1 cellular context compared by ENCODE assay signal in the genomic region with DNA sequence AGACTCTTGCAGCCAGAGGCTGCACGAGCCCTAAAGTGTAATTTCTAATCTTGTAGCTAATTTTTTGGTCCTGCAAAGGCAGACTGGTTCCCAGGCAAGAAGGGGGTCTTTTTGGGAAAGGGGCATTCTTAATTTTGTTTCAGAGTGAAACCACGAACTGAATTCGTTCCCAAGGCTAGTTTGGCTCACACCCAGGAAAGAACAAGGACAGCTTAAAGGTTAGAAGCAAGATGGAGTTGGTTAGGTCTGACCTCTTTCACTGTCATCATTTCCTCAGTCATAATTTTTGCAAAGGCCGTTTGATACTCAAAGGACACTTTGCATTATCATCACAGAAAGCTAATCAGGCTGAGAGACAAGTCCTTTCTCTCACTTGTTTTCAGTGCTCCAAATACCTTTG.
TF ChIP-seq lines count a peak whose summit lies in the region.

No MANE protein-coding gene starts in this region.

TF ChIP-seq in K562, 482 proteins besides CTCF, POLR2A, EP300 and RAD21 (continued from another document and continues in another):
- TF ChIP-seq, protein P1, sequence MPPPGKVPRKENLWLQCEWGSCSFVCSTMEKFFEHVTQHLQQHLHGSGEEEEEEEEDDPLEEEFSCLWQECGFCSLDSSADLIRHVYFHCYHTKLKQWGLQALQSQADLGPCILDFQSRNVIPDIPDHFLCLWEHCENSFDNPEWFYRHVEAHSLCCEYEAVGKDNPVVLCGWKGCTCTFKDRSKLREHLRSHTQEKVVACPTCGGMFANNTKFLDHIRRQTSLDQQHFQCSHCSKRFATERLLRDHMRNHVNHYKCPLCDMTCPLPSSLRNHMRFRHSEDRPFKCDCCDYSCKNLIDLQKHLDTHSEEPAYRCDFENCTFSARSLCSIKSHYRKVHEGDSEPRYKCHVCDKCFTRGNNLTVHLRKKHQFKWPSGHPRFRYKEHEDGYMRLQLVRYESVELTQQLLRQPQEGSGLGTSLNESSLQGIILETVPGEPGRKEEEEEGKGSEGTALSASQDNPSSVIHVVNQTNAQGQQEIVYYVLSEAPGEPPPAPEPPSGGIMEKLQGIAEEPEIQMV (tag; conservative IDR thresholded peaks at IDR 0.05; ENCODE audit: low read depth) = no peak; the same call in 1 of the 2 replicates
- TF ChIP-seq, protein P2, sequence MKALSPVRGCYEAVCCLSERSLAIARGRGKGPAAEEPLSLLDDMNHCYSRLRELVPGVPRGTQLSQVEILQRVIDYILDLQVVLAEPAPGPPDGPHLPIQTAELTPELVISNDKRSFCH (CRISPR knock-in tag; IDR thresholded peaks at IDR 0.05) = no peak
- TF ChIP-seq, protein P2 (tag; IDR thresholded peaks at IDR 0.05) = peak; percentile 73
- TF ChIP-seq NR3C1 (CRISPR knock-in tag; IDR thresholded peaks at IDR 0.05) = no peak
- no peak for TF ChIP-seq NFIC (IDR thresholded peaks at IDR 0.05)
- no peak for TF ChIP-seq MYBL2 (IDR thresholded peaks at IDR 0.05; ENCODE audit: low read depth)
- TF ChIP-seq MYBL2 (CRISPR knock-in tag; IDR thresholded peaks at IDR 0.05; ENCODE audit: borderline replicate concordance) = no peak
- TF ChIP-seq ZNF174 (CRISPR knock-in tag; IDR thresholded peaks at IDR 0.05) = no peak
- peak; percentile 81 for TF ChIP-seq DDX20 (tag; IDR thresholded peaks at IDR 0.05; ENCODE audit: low read depth)
- TF ChIP-seq, protein P3, sequence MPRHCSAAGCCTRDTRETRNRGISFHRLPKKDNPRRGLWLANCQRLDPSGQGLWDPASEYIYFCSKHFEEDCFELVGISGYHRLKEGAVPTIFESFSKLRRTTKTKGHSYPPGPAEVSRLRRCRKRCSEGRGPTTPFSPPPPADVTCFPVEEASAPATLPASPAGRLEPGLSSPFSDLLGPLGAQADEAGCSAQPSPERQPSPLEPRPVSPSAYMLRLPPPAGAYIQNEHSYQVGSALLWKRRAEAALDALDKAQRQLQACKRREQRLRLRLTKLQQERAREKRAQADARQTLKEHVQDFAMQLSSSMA (CRISPR knock-in tag; IDR thresholded peaks at IDR 0.05) = no peak
- no peak for TF ChIP-seq PCBP2 (IDR thresholded peaks at IDR 0.05; ENCODE audit: low read depth, low read length, poor library complexity, severe bottlenecking)
- TF ChIP-seq SMAD3 (CRISPR knock-in tag; conservative IDR thresholded peaks at IDR 0.05) = no peak
- no peak; the same call in 1 of the 2 replicates for TF ChIP-seq BACH1 (tag; IDR thresholded peaks at IDR 0.05)
- TF ChIP-seq ILK (tag; IDR thresholded peaks at IDR 0.05; ENCODE audit: borderline replicate concordance, low read depth) = 0 out of 2 replicates have a peak, but pooled peaks have one; percentile 63
- TF ChIP-seq GATAD2B (IDR thresholded peaks at IDR 0.05; ENCODE audit: borderline replicate concordance) = no peak
- no peak for TF ChIP-seq ZNF785 (CRISPR knock-in tag; IDR thresholded peaks at IDR 0.05)
- TF ChIP-seq FOSL1 (tag; conservative IDR thresholded peaks at IDR 0.05) = no peak
- TF ChIP-seq BDP1 (IDR thresholded peaks at IDR 0.05; ENCODE audit: insufficient read depth, insufficient read length) = no peak
- no peak for TF ChIP-seq MEF2A (IDR thresholded peaks at IDR 0.05; ENCODE audit: control insufficient read depth, low read depth, low read length)
- TF ChIP-seq ELF1 (tag; IDR thresholded peaks at IDR 0.05) = no peak
- no peak for TF ChIP-seq LCOR (CRISPR knock-in tag; IDR thresholded peaks at IDR 0.05)
- TF ChIP-seq, protein P4, sequence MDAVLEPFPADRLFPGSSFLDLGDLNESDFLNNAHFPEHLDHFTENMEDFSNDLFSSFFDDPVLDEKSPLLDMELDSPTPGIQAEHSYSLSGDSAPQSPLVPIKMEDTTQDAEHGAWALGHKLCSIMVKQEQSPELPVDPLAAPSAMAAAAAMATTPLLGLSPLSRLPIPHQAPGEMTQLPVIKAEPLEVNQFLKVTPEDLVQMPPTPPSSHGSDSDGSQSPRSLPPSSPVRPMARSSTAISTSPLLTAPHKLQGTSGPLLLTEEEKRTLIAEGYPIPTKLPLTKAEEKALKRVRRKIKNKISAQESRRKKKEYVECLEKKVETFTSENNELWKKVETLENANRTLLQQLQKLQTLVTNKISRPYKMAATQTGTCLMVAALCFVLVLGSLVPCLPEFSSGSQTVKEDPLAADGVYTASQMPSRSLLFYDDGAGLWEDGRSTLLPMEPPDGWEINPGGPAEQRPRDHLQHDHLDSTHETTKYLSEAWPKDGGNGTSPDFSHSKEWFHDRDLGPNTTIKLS (IDR thresholded peaks at IDR 0.05; ENCODE audit: borderline replicate concordance, low read depth) = no peak
- TF ChIP-seq, protein P5, sequence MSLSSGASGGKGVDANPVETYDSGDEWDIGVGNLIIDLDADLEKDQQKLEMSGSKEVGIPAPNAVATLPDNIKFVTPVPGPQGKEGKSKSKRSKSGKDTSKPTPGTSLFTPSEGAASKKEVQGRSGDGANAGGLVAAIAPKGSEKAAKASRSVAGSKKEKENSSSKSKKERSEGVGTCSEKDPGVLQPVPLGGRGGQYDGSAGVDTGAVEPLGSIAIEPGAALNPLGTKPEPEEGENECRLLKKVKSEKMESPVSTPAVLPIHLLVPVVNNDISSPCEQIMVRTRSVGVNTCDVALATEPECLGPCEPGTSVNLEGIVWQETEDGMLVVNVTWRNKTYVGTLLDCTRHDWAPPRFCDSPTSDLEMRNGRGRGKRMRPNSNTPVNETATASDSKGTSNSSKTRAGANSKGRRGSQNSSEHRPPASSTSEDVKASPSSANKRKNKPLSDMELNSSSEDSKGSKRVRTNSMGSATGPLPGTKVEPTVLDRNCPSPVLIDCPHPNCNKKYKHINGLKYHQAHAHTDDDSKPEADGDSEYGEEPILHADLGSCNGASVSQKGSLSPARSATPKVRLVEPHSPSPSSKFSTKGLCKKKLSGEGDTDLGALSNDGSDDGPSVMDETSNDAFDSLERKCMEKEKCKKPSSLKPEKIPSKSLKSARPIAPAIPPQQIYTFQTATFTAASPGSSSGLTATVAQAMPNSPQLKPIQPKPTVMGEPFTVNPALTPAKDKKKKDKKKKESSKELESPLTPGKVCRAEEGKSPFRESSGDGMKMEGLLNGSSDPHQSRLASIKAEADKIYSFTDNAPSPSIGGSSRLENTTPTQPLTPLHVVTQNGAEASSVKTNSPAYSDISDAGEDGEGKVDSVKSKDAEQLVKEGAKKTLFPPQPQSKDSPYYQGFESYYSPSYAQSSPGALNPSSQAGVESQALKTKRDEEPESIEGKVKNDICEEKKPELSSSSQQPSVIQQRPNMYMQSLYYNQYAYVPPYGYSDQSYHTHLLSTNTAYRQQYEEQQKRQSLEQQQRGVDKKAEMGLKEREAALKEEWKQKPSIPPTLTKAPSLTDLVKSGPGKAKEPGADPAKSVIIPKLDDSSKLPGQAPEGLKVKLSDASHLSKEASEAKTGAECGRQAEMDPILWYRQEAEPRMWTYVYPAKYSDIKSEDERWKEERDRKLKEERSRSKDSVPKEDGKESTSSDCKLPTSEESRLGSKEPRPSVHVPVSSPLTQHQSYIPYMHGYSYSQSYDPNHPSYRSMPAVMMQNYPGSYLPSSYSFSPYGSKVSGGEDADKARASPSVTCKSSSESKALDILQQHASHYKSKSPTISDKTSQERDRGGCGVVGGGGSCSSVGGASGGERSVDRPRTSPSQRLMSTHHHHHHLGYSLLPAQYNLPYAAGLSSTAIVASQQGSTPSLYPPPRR (CRISPR knock-in tag; IDR thresholded peaks at IDR 0.05; ENCODE audit: borderline replicate concordance) = no peak
- TF ChIP-seq ZSCAN29 (IDR thresholded peaks at IDR 0.05) = no peak
- no peak for TF ChIP-seq ZNF316 (IDR thresholded peaks at IDR 0.05)
- TF ChIP-seq SMARCC2 (IDR thresholded peaks at IDR 0.05; ENCODE audit: low read depth) = no peak
- no peak for TF ChIP-seq RFX5 (IDR thresholded peaks at IDR 0.05; ENCODE audit: low read depth, low read length)
- TF ChIP-seq, protein P6, sequence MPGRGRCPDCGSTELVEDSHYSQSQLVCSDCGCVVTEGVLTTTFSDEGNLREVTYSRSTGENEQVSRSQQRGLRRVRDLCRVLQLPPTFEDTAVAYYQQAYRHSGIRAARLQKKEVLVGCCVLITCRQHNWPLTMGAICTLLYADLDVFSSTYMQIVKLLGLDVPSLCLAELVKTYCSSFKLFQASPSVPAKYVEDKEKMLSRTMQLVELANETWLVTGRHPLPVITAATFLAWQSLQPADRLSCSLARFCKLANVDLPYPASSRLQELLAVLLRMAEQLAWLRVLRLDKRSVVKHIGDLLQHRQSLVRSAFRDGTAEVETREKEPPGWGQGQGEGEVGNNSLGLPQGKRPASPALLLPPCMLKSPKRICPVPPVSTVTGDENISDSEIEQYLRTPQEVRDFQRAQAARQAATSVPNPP (IDR thresholded peaks at IDR 0.05; ENCODE audit: borderline replicate concordance, insufficient read depth, insufficient read length) = no peak
- 0 out of 2 replicates have a peak, but pooled peaks have one; percentile 63 for TF ChIP-seq ZNF175 (CRISPR knock-in tag; IDR thresholded peaks at IDR 0.05; ENCODE audit: low read depth)
- TF ChIP-seq, protein P7, sequence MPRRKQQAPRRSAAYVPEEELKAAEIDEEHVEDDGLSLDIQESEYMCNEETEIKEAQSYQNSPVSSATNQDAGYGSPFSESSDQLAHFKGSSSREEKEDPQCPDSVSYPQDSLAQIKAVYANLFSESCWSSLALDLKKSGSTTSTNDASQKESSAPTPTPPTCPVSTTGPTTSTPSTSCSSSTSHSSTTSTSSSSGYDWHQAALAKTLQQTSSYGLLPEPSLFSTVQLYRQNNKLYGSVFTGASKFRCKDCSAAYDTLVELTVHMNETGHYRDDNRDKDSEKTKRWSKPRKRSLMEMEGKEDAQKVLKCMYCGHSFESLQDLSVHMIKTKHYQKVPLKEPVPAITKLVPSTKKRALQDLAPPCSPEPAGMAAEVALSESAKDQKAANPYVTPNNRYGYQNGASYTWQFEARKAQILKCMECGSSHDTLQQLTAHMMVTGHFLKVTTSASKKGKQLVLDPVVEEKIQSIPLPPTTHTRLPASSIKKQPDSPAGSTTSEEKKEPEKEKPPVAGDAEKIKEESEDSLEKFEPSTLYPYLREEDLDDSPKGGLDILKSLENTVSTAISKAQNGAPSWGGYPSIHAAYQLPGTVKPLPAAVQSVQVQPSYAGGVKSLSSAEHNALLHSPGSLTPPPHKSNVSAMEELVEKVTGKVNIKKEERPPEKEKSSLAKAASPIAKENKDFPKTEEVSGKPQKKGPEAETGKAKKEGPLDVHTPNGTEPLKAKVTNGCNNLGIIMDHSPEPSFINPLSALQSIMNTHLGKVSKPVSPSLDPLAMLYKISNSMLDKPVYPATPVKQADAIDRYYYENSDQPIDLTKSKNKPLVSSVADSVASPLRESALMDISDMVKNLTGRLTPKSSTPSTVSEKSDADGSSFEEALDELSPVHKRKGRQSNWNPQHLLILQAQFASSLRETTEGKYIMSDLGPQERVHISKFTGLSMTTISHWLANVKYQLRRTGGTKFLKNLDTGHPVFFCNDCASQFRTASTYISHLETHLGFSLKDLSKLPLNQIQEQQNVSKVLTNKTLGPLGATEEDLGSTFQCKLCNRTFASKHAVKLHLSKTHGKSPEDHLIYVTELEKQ (CRISPR knock-in tag; IDR thresholded peaks at IDR 0.05) = peak; percentile 65; the same call in 1 of the 2 replicates
- TF ChIP-seq, protein P8, sequence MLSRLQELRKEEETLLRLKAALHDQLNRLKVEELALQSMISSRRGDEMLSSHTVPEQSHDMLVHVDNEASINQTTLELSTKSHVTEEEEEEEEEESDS (CRISPR knock-in tag; IDR thresholded peaks at IDR 0.05) = no peak
- peak; percentile 84 for TF ChIP-seq PTRF (tag; IDR thresholded peaks at IDR 0.05)
- TF ChIP-seq, protein P9, sequence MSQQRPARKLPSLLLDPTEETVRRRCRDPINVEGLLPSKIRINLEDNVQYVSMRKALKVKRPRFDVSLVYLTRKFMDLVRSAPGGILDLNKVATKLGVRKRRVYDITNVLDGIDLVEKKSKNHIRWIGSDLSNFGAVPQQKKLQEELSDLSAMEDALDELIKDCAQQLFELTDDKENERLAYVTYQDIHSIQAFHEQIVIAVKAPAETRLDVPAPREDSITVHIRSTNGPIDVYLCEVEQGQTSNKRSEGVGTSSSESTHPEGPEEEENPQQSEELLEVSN (IDR thresholded peaks at IDR 0.05; ENCODE audit: borderline replicate concordance in 1 of 2, extremely low read depth in 1 of 2, insufficient read depth in 1 of 2, insufficient read length in 1 of 2, low read depth in 1 of 2, low read length in 1 of 2, poor library complexity in 1 of 2, severe bottlenecking in 1 of 2) = no peak
- no peak for TF ChIP-seq ZNF232 (CRISPR knock-in tag; IDR thresholded peaks at IDR 0.05)
- TF ChIP-seq RBM39 (optimal IDR thresholded peaks at IDR 0.05; ENCODE audit: low read depth, low read length) = no peak
- no peak for TF ChIP-seq ZNF347 (CRISPR knock-in tag; IDR thresholded peaks at IDR 0.05; ENCODE audit: low read depth)
- TF ChIP-seq XRCC4 (IDR thresholded peaks at IDR 0.05; ENCODE audit: extremely low read depth, insufficient read depth, insufficient read length) = no peak
- no peak for TF ChIP-seq POLR2B (IDR thresholded peaks at IDR 0.05; ENCODE audit: low read depth, partially characterized antibody)
- no peak for TF ChIP-seq BRD9 (IDR thresholded peaks at IDR 0.05; ENCODE audit: low read depth, partially characterized antibody)
- TF ChIP-seq, protein P10, sequence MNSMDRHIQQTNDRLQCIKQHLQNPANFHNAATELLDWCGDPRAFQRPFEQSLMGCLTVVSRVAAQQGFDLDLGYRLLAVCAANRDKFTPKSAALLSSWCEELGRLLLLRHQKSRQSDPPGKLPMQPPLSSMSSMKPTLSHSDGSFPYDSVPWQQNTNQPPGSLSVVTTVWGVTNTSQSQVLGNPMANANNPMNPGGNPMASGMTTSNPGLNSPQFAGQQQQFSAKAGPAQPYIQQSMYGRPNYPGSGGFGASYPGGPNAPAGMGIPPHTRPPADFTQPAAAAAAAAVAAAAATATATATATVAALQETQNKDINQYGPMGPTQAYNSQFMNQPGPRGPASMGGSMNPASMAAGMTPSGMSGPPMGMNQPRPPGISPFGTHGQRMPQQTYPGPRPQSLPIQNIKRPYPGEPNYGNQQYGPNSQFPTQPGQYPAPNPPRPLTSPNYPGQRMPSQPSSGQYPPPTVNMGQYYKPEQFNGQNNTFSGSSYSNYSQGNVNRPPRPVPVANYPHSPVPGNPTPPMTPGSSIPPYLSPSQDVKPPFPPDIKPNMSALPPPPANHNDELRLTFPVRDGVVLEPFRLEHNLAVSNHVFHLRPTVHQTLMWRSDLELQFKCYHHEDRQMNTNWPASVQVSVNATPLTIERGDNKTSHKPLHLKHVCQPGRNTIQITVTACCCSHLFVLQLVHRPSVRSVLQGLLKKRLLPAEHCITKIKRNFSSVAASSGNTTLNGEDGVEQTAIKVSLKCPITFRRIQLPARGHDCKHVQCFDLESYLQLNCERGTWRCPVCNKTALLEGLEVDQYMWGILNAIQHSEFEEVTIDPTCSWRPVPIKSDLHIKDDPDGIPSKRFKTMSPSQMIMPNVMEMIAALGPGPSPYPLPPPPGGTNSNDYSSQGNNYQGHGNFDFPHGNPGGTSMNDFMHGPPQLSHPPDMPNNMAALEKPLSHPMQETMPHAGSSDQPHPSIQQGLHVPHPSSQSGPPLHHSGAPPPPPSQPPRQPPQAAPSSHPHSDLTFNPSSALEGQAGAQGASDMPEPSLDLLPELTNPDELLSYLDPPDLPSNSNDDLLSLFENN (IDR thresholded peaks at IDR 0.05; ENCODE audit: low read depth in 2 of 2, low read length in 2 of 2) = no peak
